ENCODE assay signal across 13 cellular contexts in genomic region chr1:78340006-78340405, GRCh38.
DNase-seq lines count a peak whose midpoint lies in the region; ATAC-seq and TF ChIP-seq lines count a peak whose summit lies in the region.
"Had no signal": no experiment of that assay in that cellular context is flagged by ENCODE, and none has a peak within 500 bp of the region (broad histone marks: within the 10 kb centered on the region; RNA-seq: fewer than 3 reads in every experiment).

No MANE protein-coding gene starts in this region.

- H3K27me3 Mint-ChIP-seq in CD14-positive monocyte (ENCODE audit: low read depth in 3 of 3), result peaks cover 0 to 3% (median 2%) of the 10 kb centered on the region in 3 donors

- H3K4me1 ChIP-seq in SJSA1 (replicated peaks) (peaks cover 24% of the 10 kb centered on the region), fibroblast of lung (ENCODE audit: control insufficient read depth, extremely low read depth, insufficient read depth, low read length) (peaks cover 13% of the 10 kb centered on the region), gastroesophageal sphincter (no peaks in the 10 kb centered on the region)

- H3K36me3 ChIP-seq in SJSA1, result no peaks in the 10 kb centered on the region
- no peaks in the 10 kb centered on the region for H3K36me3 ChIP-seq in fibroblast of lung (ENCODE audit: control insufficient read depth, insufficient read depth, low read length)
- H3K36me3 ChIP-seq in gastroesophageal sphincter, result no peaks in the 10 kb centered on the region

- H3K36me3 Mint-ChIP-seq in CD14-positive monocyte, result no peaks in the 10 kb centered on the region

- no peak for TF ChIP-seq EP300 in gastroesophageal sphincter (IDR thresholded peaks at IDR 0.05)

- H3K9me3 Mint-ChIP-seq in CD14-positive monocyte, result peaks cover 0 to 11% (median 5%) of the 10 kb centered on the region in 7 donors

- no peak overlapping the region for H3K4me3 Mint-ChIP-seq in CD14-positive monocyte

- peak overlapping the region; percentile 73 for H3K4me2 ChIP-seq in fibroblast of lung (ENCODE audit: extremely low read depth, insufficient read depth, low read length)

- peak overlapping the region; percentile 82 for H3K27ac ChIP-seq in SJSA1
- H3K27ac ChIP-seq in fibroblast of lung (ENCODE audit: insufficient read depth, low read length), result peak overlapping the region; percentile 64
- H3K27ac ChIP-seq in gastroesophageal sphincter, result no peak overlapping the region
- H3K27ac ChIP-seq: VCaP had no signal

- DNase-seq in GM04503 (ENCODE audit: low read depth) (peak; percentile 64), SJSA1 (ENCODE audit: low read depth in 1 of 2, low spot score in 2 of 2) (peak in 1 of 2 experiments; percentile 67), fibroblast of lung (ENCODE audit: low read depth in 2 of 2) (peak; percentile 79 to 89), retinal pigment epithelial cell (ENCODE audit: low read depth) (peak; percentile 30), CD14-positive monocyte (ENCODE audit: low spot score) (no peak), NCI-H187 treated with DMSO at 0.1 percent for 48 hours (lab: John Stamatoyannopoulos, UW) (no peak)
- DNase-seq in stimulated activated naive CD4-positive, alpha-beta T cell treated with Interleukin-2 at 50 U/mL for 16 hours (lab: John Stamatoyannopoulos, UW), result no peak
- DNase-seq: GOT3; NCI-H2227 treated with DMSO at 0.1 percent for 48 hours; SHP77 treated with DMSO at 0.1 percent for 48 hours; stimulated activated naive CD8-positive, alpha-beta T cell treated with anti-CD3 and anti-CD28 coated beads, Interleukin-15, Interleukin-2, amounts not matched to agents 100 U/mL and 50 U/mL, for 24 hours had no signal

- no peaks in the 10 kb centered on the region for H3K4me1 Mint-ChIP-seq in CD14-positive monocyte

- no peak for TF ChIP-seq POLR2A in gastroesophageal sphincter (IDR thresholded peaks at IDR 0.05)

- intact Hi-C loops in CD14-positive monocyte (cut with micrococcal nuclease), result no loop called here

- no peak overlapping the region for H3K27ac Mint-ChIP-seq in CD14-positive monocyte

- no peaks in the 10 kb centered on the region for H3K27me3 ChIP-seq in SJSA1 (replicated peaks)
- no peaks in the 10 kb centered on the region for H3K27me3 ChIP-seq in fibroblast of lung (ENCODE audit: control insufficient read depth, insufficient read depth, low read length)
- H3K27me3 ChIP-seq in gastroesophageal sphincter, result no peaks in the 10 kb centered on the region

- H2AFZ ChIP-seq in fibroblast of lung (ENCODE audit: low read length), result no peak overlapping the region

- no peak for TF ChIP-seq CTCF in fibroblast of lung (conservative IDR thresholded peaks at IDR 0.05 in 1 of 2, IDR thresholded peaks at IDR 0.05 in 1 of 2; ENCODE audit: low read depth in 1 of 2, low read length in 2 of 2)
- no peak for TF ChIP-seq CTCF in retinal pigment epithelial cell (conservative IDR thresholded peaks at IDR 0.05; ENCODE audit: low read depth, low read length)
- no peak for TF ChIP-seq CTCF in CD14-positive monocyte (IDR thresholded peaks at IDR 0.05)
- no peak for TF ChIP-seq CTCF in gastroesophageal sphincter (IDR thresholded peaks at IDR 0.05)

- H4K20me1 ChIP-seq in fibroblast of lung (ENCODE audit: control insufficient read depth, extremely low read depth, insufficient read depth, low read length), result no peaks in the 10 kb centered on the region

- no peak overlapping the region for H3K4me3 ChIP-seq in SJSA1
- H3K4me3 ChIP-seq in fibroblast of lung (replicated peaks in 1 of 4; ENCODE audit: control extremely low read depth in 1 of 4, insufficient read depth in 1 of 4, low read depth in 3 of 4, low read length in 4 of 4), result no peak overlapping the region
- H3K4me3 ChIP-seq in retinal pigment epithelial cell (ENCODE audit: low read length), result no peak overlapping the region
- H3K4me3 ChIP-seq in gastroesophageal sphincter, result no peak overlapping the region

- no peaks in the 10 kb centered on the region for H3K79me2 ChIP-seq in fibroblast of lung (ENCODE audit: control insufficient read depth, insufficient read depth, low read length)

- H3K9me3 ChIP-seq in SJSA1 (replicated peaks), result no peaks in the 10 kb centered on the region
- no peaks in the 10 kb centered on the region for H3K9me3 ChIP-seq in fibroblast of lung (ENCODE audit: control insufficient read depth, insufficient read depth, low read depth, low read length)
- no peaks in the 10 kb centered on the region for H3K9me3 ChIP-seq in gastroesophageal sphincter

- no peak for ATAC-seq in gastroesophageal sphincter
- ATAC-seq: stimulated activated naive CD8-positive, alpha-beta T cell treated with anti-CD3 and anti-CD28 coated beads, Interleukin-15, Interleukin-2, amounts not matched to agents 100 U/mL and 50 U/mL, for 24 hours had no signal

- no peak overlapping the region for H3K9ac ChIP-seq in fibroblast of lung (ENCODE audit: insufficient read depth, low read length)

Comparison
In these comparisons a context has a peak if more than half of its experiments do, and no peak if none do; other contexts are left out.
1. DNase-seq: peak in GM04503 (single experiment), fibroblast of lung (2 of 2) and retinal pigment epithelial cell (single experiment); none in CD14-positive monocyte (single experiment), NCI-H187 treated with DMSO at 0.1 percent for 48 hours (single experiment) and stimulated activated naive CD4-positive, alpha-beta T cell treated with Interleukin-2 at 50 U/mL for 16 hours (single experiment).
2. H3K27ac ChIP-seq: peak in SJSA1 (single experiment) and fibroblast of lung (single experiment); none in gastroesophageal sphincter (0 of 4).